ENCODE assay signal across 15 cellular contexts in genomic region chr2:128777091-128778045, GRCh38.
"Had no signal": no experiment of that assay in that cellular context is flagged by ENCODE, and none has a peak within 500 bp of the region (broad histone marks: within the 10 kb centered on the region; RNA-seq: fewer than 3 reads in every experiment).

No MANE protein-coding gene starts in this region.

- H3K27ac Mint-ChIP-seq: activated CD4-positive, alpha-beta memory T cell treated with anti-CD3 and anti-CD28 coated beads for 36 hours; activated naive CD4-positive, alpha-beta T cell treated with anti-CD3 and anti-CD28 coated beads, Interleukin-2, amount 50 U/mL, for 24 hours; immature natural killer cell; memory B cell; stimulated activated memory B cell treated with anti-CD40 and anti-IgM and Interleukin-4, amounts not matched to agents 10 μg/mL and 1 μg/mL and 100 μg/mL, for 72 hours had no signal

- H3K4me1 ChIP-seq: pancreas had no signal

- H3K36me3 Mint-ChIP-seq: activated CD4-positive, alpha-beta memory T cell treated with anti-CD3 and anti-CD28 coated beads for 36 hours; activated naive CD4-positive, alpha-beta T cell treated with anti-CD3 and anti-CD28 coated beads, Interleukin-2, amount 50 U/mL, for 24 hours; immature natural killer cell; memory B cell; stimulated activated memory B cell treated with anti-CD40 and anti-IgM and Interleukin-4, amounts not matched to agents 10 μg/mL and 1 μg/mL and 100 μg/mL, for 72 hours had no signal

- H3K9me3 ChIP-seq: esophagus squamous epithelium, pancreas had no signal

- H3K4me3 ChIP-seq: esophagus squamous epithelium, pancreas, smooth muscle cell had no signal

- H3K4me3 Mint-ChIP-seq: activated CD4-positive, alpha-beta memory T cell treated with anti-CD3 and anti-CD28 coated beads for 36 hours; activated naive CD4-positive, alpha-beta T cell treated with anti-CD3 and anti-CD28 coated beads, Interleukin-2, amount 50 U/mL, for 24 hours; immature natural killer cell; memory B cell; stimulated activated memory B cell treated with anti-CD40 and anti-IgM and Interleukin-4, amounts not matched to agents 10 μg/mL and 1 μg/mL and 100 μg/mL, for 72 hours had no signal

- H3K4me2 ChIP-seq: smooth muscle cell had no signal

- H3K27ac ChIP-seq: brain microvascular endothelial cell, esophagus squamous epithelium, pancreas had no signal

- H3K27me3 ChIP-seq: brain microvascular endothelial cell, esophagus squamous epithelium, pancreas had no signal

- H3K4me1 Mint-ChIP-seq: activated naive CD4-positive, alpha-beta T cell treated with anti-CD3 and anti-CD28 coated beads, Interleukin-2, amount 50 U/mL, for 24 hours; immature natural killer cell; memory B cell; stimulated activated memory B cell treated with anti-CD40 and anti-IgM and Interleukin-4, amounts not matched to agents 10 μg/mL and 1 μg/mL and 100 μg/mL, for 72 hours had no signal

- H3K27me3 Mint-ChIP-seq: activated CD4-positive, alpha-beta memory T cell treated with anti-CD3 and anti-CD28 coated beads for 36 hours; activated naive CD4-positive, alpha-beta T cell treated with anti-CD3 and anti-CD28 coated beads, Interleukin-2, amount 50 U/mL, for 24 hours had no signal

- H3K9me3 Mint-ChIP-seq: activated CD4-positive, alpha-beta memory T cell treated with anti-CD3 and anti-CD28 coated beads for 36 hours; stimulated activated memory B cell treated with anti-CD40 and anti-IgM and Interleukin-4, amounts not matched to agents 10 μg/mL and 1 μg/mL and 100 μg/mL, for 72 hours had no signal

- DNase-seq: activated CD4-positive, alpha-beta memory T cell treated with anti-CD3 and anti-CD28 coated beads for 36 hours; activated CD4-positive, alpha-beta T cell treated with anti-CD3 and anti-CD28 coated beads for 1 hour; brain microvascular endothelial cell; esophagus squamous epithelium; foreskin fibroblast; glutamatergic neuron; immature natural killer cell; left colon; retina; trophoblast cell had no signal

- FAIRE-seq: pancreas had no signal

- H3K36me3 ChIP-seq: brain microvascular endothelial cell, esophagus squamous epithelium, pancreas had no signal

- ATAC-seq: left colon; pancreas; stimulated activated memory B cell treated with anti-CD40 and anti-IgM and Interleukin-4, amounts not matched to agents 10 μg/mL and 1 μg/mL and 100 μg/mL, for 72 hours had no signal
